Comparison of ENCODE assay signal across 7 cellular contexts in the genomic region with DNA sequence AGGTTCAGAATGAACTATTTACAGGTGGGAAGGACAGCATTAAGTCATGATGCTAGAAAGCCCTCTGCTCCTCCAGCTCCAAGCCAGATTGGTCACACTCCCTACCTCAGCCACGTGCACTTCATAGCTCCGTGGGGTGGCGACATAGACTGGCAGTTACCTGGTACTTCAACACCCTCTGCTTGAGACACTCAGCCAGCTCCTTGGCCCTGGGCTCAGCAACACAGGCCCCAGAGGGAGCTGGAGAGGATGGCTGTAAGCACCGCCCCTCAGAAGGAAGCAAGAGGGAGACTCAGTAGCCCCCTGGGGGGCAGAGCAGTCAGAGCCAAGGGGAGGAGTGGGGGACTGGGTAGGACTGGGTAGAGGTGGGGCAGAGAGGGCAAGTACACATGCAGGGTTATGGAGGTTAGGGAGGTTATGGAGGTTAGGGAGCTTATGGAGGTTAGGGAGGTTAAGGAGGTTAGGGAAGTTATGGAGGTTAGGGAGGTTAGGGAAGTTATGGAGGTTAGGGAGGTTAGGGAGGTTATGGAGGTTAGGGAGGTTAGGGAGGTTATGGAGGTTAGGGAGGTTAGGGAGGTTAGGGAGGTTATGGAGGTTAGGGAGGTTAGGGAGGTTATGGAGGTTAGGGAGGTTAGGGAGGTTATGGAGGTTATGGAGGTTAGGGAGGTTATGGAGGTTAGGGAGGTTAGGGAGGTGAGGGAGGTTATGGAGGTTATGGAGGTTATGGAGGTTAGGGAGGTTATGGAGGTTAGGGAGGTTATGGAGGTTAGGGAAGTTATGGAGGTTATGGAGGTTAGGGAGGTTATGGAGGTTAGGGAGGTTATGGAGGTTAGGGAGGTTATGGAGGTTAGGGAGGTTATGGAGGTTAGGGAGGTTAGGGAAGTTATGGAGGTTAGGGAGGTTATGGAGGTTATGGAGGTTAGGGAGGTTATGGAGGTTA.
A peak's percentile ranks its signal among the peaks of the same experiment; 100 is the strongest.
DNase-seq lines count a peak whose midpoint lies in the region; ATAC-seq, FAIRE-seq and TF ChIP-seq lines count a peak whose summit lies in the region.
"Not testable (repeated sequence)": the region's sequence is repeated elsewhere in the genome, so short reads cannot be mapped to it uniquely, and the experiment has no call there.

No MANE protein-coding gene starts in this region.

- not testable (repeated sequence) for H3K9ac ChIP-seq in GM12878 (ENCODE audit: control insufficient read depth, insufficient read depth, low read length); endodermal cell (ENCODE audit: extremely low read depth, low read length, poor library complexity, severe bottlenecking)

- peak; percentile 90 for FAIRE-seq in GM12878 (lab: Jason Lieb, UNC)

- RAD21 ChIA-PET in GM12878 (lab: Charles Lee; ENCODE audit: unreplicated experiment): interaction anchor here (1.2 kb wide), 1 partner anchor 200 kb away, joined by 4 read pairs; no protein-coding TSS in a partner anchor

- TSS peak; percentile 70 for BruUV-seq in GM12878 (replicated peaks; lab: Mats Ljungman, UMichigan)

- 53% methylated on average over 4 of the region's 4 CpGs for WGBS in GM12878 (ENCODE audit: insufficient coverage, insufficient replicate concordance, low lambda C conversion rate, missing lambda C conversion rate)
- 78% methylated on average over 4 of the region's 4 CpGs; no CpG with 5 or more reads in 1 of the 2 experiments for WGBS in endodermal cell (ENCODE audit: insufficient coverage in 1 of 2, insufficient read length in 1 of 2), 2 experiments

- not testable (repeated sequence) for H3K9me3 ChIP-seq in RWPE2 (ENCODE audit: severe bottlenecking); GM12878 (replicated peaks; ENCODE audit: control insufficient read depth, insufficient read depth, low read length); endodermal cell (ENCODE audit: control insufficient read depth, low read length); left lung

- H3K4me3 ChIP-seq in GM12865 (ENCODE audit: low read depth, low read length); LNCaP clone FGC (ENCODE audit: low read depth, low read length); RWPE2 (ENCODE audit: severe bottlenecking); GM12878; endodermal cell (ENCODE audit: low read length); left lung: not testable (repeated sequence)

- TF ChIP-seq EP300 in GM12878 (IDR thresholded peaks at IDR 0.05; ENCODE audit: borderline replicate concordance in 1 of 2, control insufficient read depth in 1 of 2, low read depth in 2 of 2, low read length in 2 of 2): not testable (repeated sequence)

- DNase-seq in GM12865 (ENCODE audit: low read depth): peak; percentile 37
- DNase-seq in LNCaP clone FGC (ENCODE audit: low read depth); RWPE2 (ENCODE audit: low spot score); GM12878 (ENCODE audit: low read depth, low spot score): not testable (repeated sequence)
- peak; percentile 65 for DNase-seq in endodermal cell
- peak; percentile 46 for DNase-seq in left lung
- DNase-seq in retina: peak; percentile 17

- ATAC-seq in RWPE2 (ENCODE audit: low read depth) (peak; percentile 41), GM12878 (peak; percentile 36; the same call in 2 of the 3 replicates), left lung (peak; percentile 94)

- not testable (repeated sequence) for TF ChIP-seq POLR2A in GM12878 (IDR thresholded peaks at IDR 0.05; ENCODE audit: low read depth, low read length)

- intact Hi-C loops in GM12878 (cut with micrococcal nuclease; ENCODE audit: unreplicated experiment); left lung (cut with DNase I): not testable (repeated sequence)

- not testable (repeated sequence) for H3K9me3 Mint-ChIP-seq in endodermal cell

- SMC1A ChIA-PET in GM12878 (lab: Charles Lee; ENCODE audit: uncharacterized antibody, unreplicated experiment): interaction anchor here (1.3 kb wide), 1 partner anchor 199 kb away, joined by 4 read pairs; no protein-coding TSS in a partner anchor

- in situ Hi-C loops in GM12878 (cut with MboI): not testable (repeated sequence)

- H3K27me3 Mint-ChIP-seq in endodermal cell (ENCODE audit: insufficient read depth): not testable (repeated sequence)

- H3K4me1 Mint-ChIP-seq in endodermal cell: not testable (repeated sequence)

- not testable (repeated sequence) for H3K4me2 ChIP-seq in GM12878 (ENCODE audit: control insufficient read depth, insufficient read depth)

- TF ChIP-seq CTCF in GM12865 (IDR thresholded peaks at IDR 0.05; ENCODE audit: insufficient read depth, low read depth, low read length, missing control alignments); RWPE2 (IDR thresholded peaks at IDR 0.05; ENCODE audit: poor library complexity, severe bottlenecking); endodermal cell (conservative IDR thresholded peaks at IDR 0.05); left lung (IDR thresholded peaks at IDR 0.05): not testable (repeated sequence)
- peak; percentile 31; the same call in 1 of the 2 replicates for TF ChIP-seq CTCF in LNCaP clone FGC (IDR thresholded peaks at IDR 0.05; ENCODE audit: control insufficient read depth, extremely low read depth, insufficient read depth)
- TF ChIP-seq CTCF in GM12878 (IDR thresholded peaks at IDR 0.05 in 2 of 3, conservative IDR thresholded peaks at IDR 0.05 in 1 of 3; ENCODE audit: control insufficient read depth in 2 of 3, extremely low read depth in 1 of 3, insufficient read depth in 1 of 3, low read depth in 3 of 3, low read length in 3 of 3): 0 out of 6 replicates have a peak, but pooled peaks of 1 of the 3 experiments have one; percentile 4

- H3K36me3 ChIP-seq in RWPE2 (ENCODE audit: low read depth): peaks cover 50% of the 10 kb centered on the region
- peaks cover 14 to 36% of the 10 kb centered on the region in 2 experiments; a peak in 3 of 4 replicates for H3K36me3 ChIP-seq in GM12878 (ENCODE audit: control insufficient read depth in 2 of 2, insufficient read depth in 2 of 2, low read length in 1 of 2)
- H3K36me3 ChIP-seq in endodermal cell (ENCODE audit: control insufficient read depth, insufficient read depth, low read length): peaks cover 17% of the 10 kb centered on the region
- peaks cover 0 to 35% of the 10 kb centered on the region in 2 donors for H3K36me3 ChIP-seq in left lung

- CTCF ChIA-PET in GM12878 (lab: Yijun Ruan, JAX): interaction anchor here (0.5 to 1.6 kb wide), 3 partner anchors 8 to 200 kb away, joined by 3 to 6 read pairs (median 5); no protein-coding TSS in a partner anchor

- peak; percentile 37 for TF ChIP-seq RAD21 in GM12878 (IDR thresholded peaks at IDR 0.05; ENCODE audit: insufficient read depth, low read depth, low read length)

- not testable (repeated sequence) for H3K79me2 ChIP-seq in GM12878 (ENCODE audit: control insufficient read depth, insufficient read depth, low read length)

- H3K4me3 Mint-ChIP-seq in endodermal cell: not testable (repeated sequence)

- H3K4me1 ChIP-seq in RWPE2 (ENCODE audit: insufficient read depth, poor library complexity, severe bottlenecking); GM12878 (ENCODE audit: control insufficient read depth, insufficient read depth, low read length); endodermal cell (ENCODE audit: control insufficient read depth, insufficient read depth, low read length); left lung: not testable (repeated sequence)

- not testable (repeated sequence) for H3K27me3 ChIP-seq in RWPE2 (ENCODE audit: insufficient read depth, poor library complexity, severe bottlenecking); GM12878 (replicated peaks in 1 of 2; ENCODE audit: control insufficient read depth in 2 of 2, insufficient read depth in 2 of 2, low read length in 1 of 2); endodermal cell (ENCODE audit: control insufficient read depth, insufficient read depth, low read length, poor library complexity, severe bottlenecking)
- H3K27me3 ChIP-seq in left lung: peaks cover 0 to 11% of the 10 kb centered on the region in 2 donors

- POLR2A ChIA-PET in GM12878 (lab: Charles Lee): not testable (repeated sequence)

- peaks cover 32% of the 10 kb centered on the region for H3K36me3 Mint-ChIP-seq in endodermal cell (ENCODE audit: low read depth)

- H4K20me1 ChIP-seq in GM12878 (ENCODE audit: control insufficient read depth, insufficient read depth): not testable (repeated sequence)

- H3K27ac ChIP-seq in RWPE2 (ENCODE audit: poor library complexity, severe bottlenecking); GM12878 (ENCODE audit: control insufficient read depth, insufficient read depth); endodermal cell (ENCODE audit: low read depth, low read length); left lung: not testable (repeated sequence)

- not testable (repeated sequence) for H2AFZ ChIP-seq in GM12878 (ENCODE audit: control insufficient read depth, low read depth, low read length)

- H3K27ac Mint-ChIP-seq in endodermal cell: not testable (repeated sequence)

Comparison
In these comparisons a context has a peak if more than half of its experiments do, and no peak if none do; other contexts are left out.
1. ATAC-seq: peak in every context shown above with its lines; median percentile 94 in left lung; 41 in RWPE2; 36 in GM12878.